ENCODE assay signal across 1 cellular context in genomic region chr10:79825587-79826011, GRCh38.
TF ChIP-seq lines count a peak whose summit lies in the region.
"Not testable (repeated sequence)": the region's sequence is repeated elsewhere in the genome, so short reads cannot be mapped to it uniquely, and the experiment has no call there.

No MANE protein-coding gene starts in this region.

TF ChIP-seq in K562, 482 proteins besides CTCF, POLR2A, EP300 and RAD21 (continued from another document):
- TF ChIP-seq NKRF (IDR thresholded peaks at IDR 0.05; ENCODE audit: borderline replicate concordance): peak; percentile 53; the same call in 1 of the 2 replicates
- peak; percentile 29; the same call in 1 of the 2 replicates for TF ChIP-seq VEZF1 (CRISPR knock-in tag; IDR thresholded peaks at IDR 0.05)
- 0 out of 2 replicates have a peak, but pooled peaks have one; percentile 42 for TF ChIP-seq HBP1 (CRISPR knock-in tag; IDR thresholded peaks at IDR 0.05)
- TF ChIP-seq EP400 (IDR thresholded peaks at IDR 0.05): peak; percentile 28; the same call in 1 of the 2 replicates
- 0 out of 2 replicates have a peak, but pooled peaks have one; percentile 34 for TF ChIP-seq TOE1 (IDR thresholded peaks at IDR 0.05; ENCODE audit: borderline replicate concordance)
- not testable (repeated sequence) for TF ChIP-seq TOE1 (CRISPR knock-in tag; IDR thresholded peaks at IDR 0.05; ENCODE audit: borderline replicate concordance, low read depth); NR2C1 (tag; IDR thresholded peaks at IDR 0.05)
- TF ChIP-seq NR2C1 (IDR thresholded peaks at IDR 0.05): peak; percentile 41; the same call in 1 of the 2 replicates
